ENCODE assay signal across 10 cellular contexts in genomic region chr19:17081672-17082630, GRCh38. TPM values are rescaled to one million over a fixed set of nuclear protein-coding genes. Genes with fewer than 3 reads are reported as not detected.
DNase-seq lines count a peak whose midpoint lies in the region; ATAC-seq and TF ChIP-seq lines count a peak whose summit lies in the region.
"Had no signal": no experiment of that assay in that cellular context is flagged by ENCODE, and none has a peak within 500 bp of the region (broad histone marks: within the 10 kb centered on the region; RNA-seq: fewer than 3 reads in every experiment).

No MANE protein-coding gene starts in this region.

- no peak overlapping the region for H3K4me3 Mint-ChIP-seq in mesothelial cell of epicardium

- DNase-seq in NAMALWA (ENCODE audit: low spot score) (peak; percentile 26), mesothelial cell of epicardium (ENCODE audit: low spot score in 2 of 2, unreplicated experiment in 2 of 2) (no peak), tibial artery (peak; percentile 82 to 89), Kasumi-1 (lab: John Stamatoyannopoulos, UW) (no peak)
- DNase-seq in activated CD4-positive, alpha-beta T cell treated with anti-CD3 and anti-CD28 coated beads for 4 hours = no peak
- DNase-seq: DMS79 treated with DMSO at 0.1 percent for 48 hours, kidney glomerular epithelial cell, SK-N-SH had no signal

- H3K27ac ChIP-seq in cingulate gyrus (ENCODE audit: low read depth, low read length) = peak overlapping the region; percentile 67
- peak overlapping the region; percentile 91 to 98 for H3K27ac ChIP-seq in tibial artery

- peaks cover 2% of the 10 kb centered on the region for H3K36me3 Mint-ChIP-seq in mesothelial cell of epicardium

- H3K4me1 Mint-ChIP-seq in mesothelial cell of epicardium = peaks cover 15% of the 10 kb centered on the region

- no peaks in the 10 kb centered on the region for H3K9me3 ChIP-seq in tibial artery
- H3K9me3 ChIP-seq: SK-N-SH had no signal

- no peaks in the 10 kb centered on the region for H3K9me3 Mint-ChIP-seq in mesothelial cell of epicardium

- no peaks in the 10 kb centered on the region for H3K27me3 ChIP-seq in tibial artery

- peak overlapping the region; percentile 67 for H3K27ac Mint-ChIP-seq in mesothelial cell of epicardium

- H3K4me1 ChIP-seq in tibial artery = peaks cover 0 to 98% (median 59%) of the 10 kb centered on the region in 4 donors

- peaks cover 0 to 11% (median 6%) of the 10 kb centered on the region in 3 donors for H3K36me3 ChIP-seq in tibial artery

- no peak for ATAC-seq in HG03097 (IDR thresholded peaks at IDR 0.05; ENCODE audit: low FRiP score, unreplicated experiment)

- intact Hi-C loops in tibial artery (cut with DNase I; ENCODE audit: low total_unique reads) = no loop called here

- TF ChIP-seq CTCF in mesothelial cell of epicardium (IDR thresholded peaks at IDR 0.05; ENCODE audit: unreplicated experiment) (no peak), tibial artery (IDR thresholded peaks at IDR 0.05) (no peak)

- H3K27me3 Mint-ChIP-seq in mesothelial cell of epicardium (ENCODE audit: low read depth) = no peaks in the 10 kb centered on the region

- H3K4me3 ChIP-seq in tibial artery = peak overlapping the region in 1 of 2 donors; percentile 19

RNA-seq across cellular contexts. Expression of gene MYO9B, which starts 6.4 kb away (rescaled TPM):
- 86.0 to 90.8 TPM (median 87.7 TPM) in 3 replicates for total RNA-seq in mesothelial cell of epicardium

RNA-seq across cellular contexts. Expression of gene HAUS8, which starts 6.7 kb away (rescaled TPM):
- 11.9 to 14.7 TPM (median 13.3 TPM) in 3 replicates for total RNA-seq in mesothelial cell of epicardium

RNA-seq across cellular contexts. Expression of gene CPAMD8, which starts 55.3 kb away (rescaled TPM):
- total RNA-seq in mesothelial cell of epicardium = 38.8 to 43.0 TPM (median 40.9 TPM) in 3 replicates

Comparison
In these comparisons a context has a peak if more than half of its experiments do, and no peak if none do; other contexts are left out.
1. DNase-seq: peak in NAMALWA (single experiment) and tibial artery (2 of 2); none in mesothelial cell of epicardium (0 of 2), Kasumi-1 (0 of 2) and activated CD4-positive, alpha-beta T cell treated with anti-CD3 and anti-CD28 coated beads for 4 hours (0 of 2).